28 cellular contexts compared by ENCODE assay signal in the genomic region with DNA sequence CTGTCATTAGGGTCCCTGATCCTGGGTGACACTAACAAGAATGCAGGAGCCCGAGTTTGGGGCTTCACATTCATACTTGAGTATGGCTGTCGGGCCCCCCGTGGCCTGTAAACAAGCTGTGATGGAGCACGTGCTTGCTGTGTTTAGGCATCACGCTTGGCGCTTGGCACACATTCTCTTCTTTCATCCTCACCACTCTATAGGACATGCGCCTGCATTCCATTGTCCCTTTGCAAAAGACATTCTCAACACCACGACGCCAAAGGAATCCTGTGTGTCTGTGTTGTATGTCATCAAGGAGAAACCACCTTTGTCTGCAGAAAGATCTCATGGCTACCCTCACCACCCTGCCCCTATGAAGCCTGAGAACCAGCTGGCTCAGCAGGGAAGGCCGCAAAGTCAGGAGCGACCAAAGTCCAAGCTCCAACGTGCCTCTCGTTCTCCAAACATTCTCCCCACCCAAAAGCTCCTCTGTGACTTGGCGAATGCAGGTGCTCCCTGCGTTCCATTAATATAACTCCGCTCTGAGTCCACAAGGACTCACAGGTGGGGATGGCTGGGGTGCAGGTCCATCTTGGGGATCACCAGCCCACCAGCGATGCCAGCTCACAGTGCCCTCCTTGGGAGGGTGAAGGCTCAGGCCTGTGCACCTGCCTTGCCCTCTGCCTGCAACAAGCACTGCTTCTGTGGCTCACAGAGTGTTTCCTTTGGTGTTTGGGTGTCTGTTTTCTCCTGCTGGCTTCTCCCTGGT. TPM values are rescaled to one million over a fixed set of nuclear protein-coding genes. Genes with fewer than 3 reads are reported as not detected.
DNase-seq lines count a peak whose midpoint lies in the region; TF ChIP-seq lines count a peak whose summit lies in the region.
"Had no signal": no experiment of that assay in that cellular context is flagged by ENCODE, and none has a peak within 500 bp of the region (broad histone marks: within the 10 kb centered on the region; RNA-seq: fewer than 3 reads in every experiment).

No MANE protein-coding gene starts in this region.

- no peak for TF ChIP-seq EP300 in stomach (IDR thresholded peaks at IDR 0.05)

- H3K9me3 ChIP-seq in duodenal mucosa (ENCODE audit: control insufficient read depth in 1 of 2, low read length in 2 of 2) (no peaks in the 10 kb centered on the region), mucosa of rectum (ENCODE audit: control insufficient read depth in 2 of 2, low read length in 2 of 2) (no peaks in the 10 kb centered on the region), stomach (no peaks in the 10 kb centered on the region), right atrium auricular region (no peaks in the 10 kb centered on the region), MG63 (no peaks in the 10 kb centered on the region)
- H3K9me3 ChIP-seq: adrenal gland, gastrocnemius medialis, upper lobe of right lung had no signal

- intact Hi-C loops in stomach (cut with DNase I; ENCODE audit: low total_unique reads) = no loop called here

- H3K36me3 ChIP-seq in duodenal mucosa (ENCODE audit: control insufficient read depth in 1 of 2, insufficient read depth in 2 of 2, low read length in 2 of 2) = no peaks in the 10 kb centered on the region
- H3K36me3 ChIP-seq in mucosa of rectum (ENCODE audit: control insufficient read depth in 2 of 2, insufficient read depth in 2 of 2, low read length in 2 of 2) = no peaks in the 10 kb centered on the region
- no peaks in the 10 kb centered on the region for H3K36me3 ChIP-seq in stomach
- no peaks in the 10 kb centered on the region for H3K36me3 ChIP-seq in right atrium auricular region
- H3K36me3 ChIP-seq in MG63 = no peaks in the 10 kb centered on the region
- H3K36me3 ChIP-seq: adrenal gland, brain microvascular endothelial cell, gastrocnemius medialis, neural progenitor cell, upper lobe of right lung had no signal

- H3K9ac ChIP-seq in duodenal mucosa (ENCODE audit: low read depth in 1 of 2, low read length in 2 of 2) (peak overlapping the region; percentile 16 to 27), mucosa of rectum (ENCODE audit: low read depth in 1 of 2, low read length in 2 of 2) (peak overlapping the region in 1 of 2 donors; percentile 23)
- H3K9ac ChIP-seq: KMS-11, neural progenitor cell had no signal

- H3K4me1 ChIP-seq in duodenal mucosa (ENCODE audit: control insufficient read depth in 1 of 2, insufficient read depth in 2 of 2, low read length in 2 of 2) (peaks cover 37 to 48% of the 10 kb centered on the region in 2 donors), mucosa of rectum (ENCODE audit: control insufficient read depth in 2 of 2, insufficient read depth in 2 of 2, low read length in 2 of 2) (peaks cover 25 to 34% of the 10 kb centered on the region in 2 donors), stomach (peaks cover 22 to 50% (median 45%) of the 10 kb centered on the region in 4 donors), right atrium auricular region (peaks cover 0 to 15% of the 10 kb centered on the region in 2 donors)

- H3K4me3 ChIP-seq in duodenal mucosa (ENCODE audit: low read depth in 1 of 2, low read length in 2 of 2) (peak overlapping the region; percentile 40 to 49), mucosa of rectum (ENCODE audit: low read length in 2 of 2) (peak overlapping the region in 1 of 2 donors; percentile 48), stomach (no peak overlapping the region), right atrium auricular region (no peak overlapping the region), MG63 (no peak overlapping the region)
- H3K4me3 ChIP-seq: adrenal gland, gastrocnemius medialis, neural progenitor cell, upper lobe of right lung had no signal

- WGBS in stomach, 5 donors = 39 to 67% (median 55%) methylated on average over 16 to 17 of the region's 17 CpGs

- no peak for TF ChIP-seq POLR2A in stomach (IDR thresholded peaks at IDR 0.05)

- H3K27me3 ChIP-seq in duodenal mucosa (ENCODE audit: control insufficient read depth in 1 of 2, insufficient read depth in 2 of 2, low read length in 2 of 2) (no peaks in the 10 kb centered on the region), mucosa of rectum (ENCODE audit: control insufficient read depth in 2 of 2, insufficient read depth in 2 of 2, low read length in 2 of 2) (no peaks in the 10 kb centered on the region), stomach (peaks cover 0 to 7% (median 0%) of the 10 kb centered on the region in 3 donors), right atrium auricular region (no peaks in the 10 kb centered on the region), MG63 (no peaks in the 10 kb centered on the region)
- H3K27me3 ChIP-seq: adrenal gland, gastrocnemius medialis, upper lobe of right lung had no signal

- DNase-seq in HuH-7.5 (ENCODE audit: low spot score) (peak; percentile 67), stomach (peak; percentile 77), right atrium auricular region (ENCODE audit: low spot score) (no peak), MG63 (no peak), AG20443 (ENCODE audit: low spot score) (no peak)
- DNase-seq in activated CD8-positive, alpha-beta memory T cell treated with anti-CD3 and anti-CD28 coated beads, Interleukin-2, amount 50 U/mL, for 4 hours = no peak
- DNase-seq: activated CD4-positive, alpha-beta memory T cell treated with anti-CD3 and anti-CD28 coated beads, Interleukin-2, amount 10 ng/mL, durations not matched to agents 7 days and 5 days; activated CD4-positive, alpha-beta T cell treated with anti-CD3 and anti-CD28 coated beads for 1 hour; activated CD8-positive, alpha-beta memory T cell treated with anti-CD3 and anti-CD28 coated beads, Interleukin-2, amount 50 U/mL, for 48 hours; activated naive CD4-positive, alpha-beta T cell treated with anti-CD3 and anti-CD28 coated beads for 36 hours; adrenal gland; brain microvascular endothelial cell; gastrocnemius medialis; GOT3; HFFc6; kidney glomerular epithelial cell; NCI-H1417; NCI-H2029; NCI-H226; NCI-H748 treated with DMSO at 0.1 percent for 48 hours; Right ventricle myocardium superior; stimulated activated naive B cell treated with anti-CD40 and anti-IgM and Interleukin-4, amounts not matched to agents 10 μg/mL and 1 μg/mL and 100 μg/mL, for 72 hours; upper lobe of right lung had no signal

- peak overlapping the region; percentile 48 for H3K27ac ChIP-seq in duodenal mucosa (ENCODE audit: low read depth, low read length)
- peak overlapping the region; percentile 68 to 70 for H3K27ac ChIP-seq in mucosa of rectum (ENCODE audit: low read depth in 2 of 2, low read length in 2 of 2)
- H3K27ac ChIP-seq in stomach = peak overlapping the region; percentile 50 to 76 (median 72)
- H3K27ac ChIP-seq in right atrium auricular region = no peak overlapping the region
- H3K27ac ChIP-seq: adrenal gland, brain microvascular endothelial cell, C4-2B, gastrocnemius medialis, KMS-11, neural progenitor cell, upper lobe of right lung had no signal

- no peak for TF ChIP-seq CTCF in stomach (IDR thresholded peaks at IDR 0.05)
- no peak for TF ChIP-seq CTCF in right atrium auricular region (IDR thresholded peaks at IDR 0.05)

RNA-seq across cellular contexts. Expression of a gene that starts 6.2 kb away (rescaled TPM):
- 100 to 1,000 TPM in 1 of 5 donors, 10 to 100 TPM in 4; 20.9 to 188 (median 40.8) TPM for total RNA-seq in stomach
- polyA plus RNA-seq in stomach = 1 to 10 TPM; 4.4 to 9.8 (median 7.3) TPM
- total RNA-seq in right atrium auricular region = 1 to 10 TPM; 5.2 to 9.4 TPM
- 0.54 and 0.72 TPM in 2 replicates for total RNA-seq in MG63 (2014; rRNA removed; shearing (Covaris generic); ENCODE audit: low replicate concordance)

RNA-seq across cellular contexts. Expression of a gene that starts 25.8 kb away (rescaled TPM):
- total RNA-seq in stomach (10 to 100 TPM in 3 of 5 donors, 1 to 10 TPM in 1, under 1 TPM in 1; 0.58 to 21.1 (median 10.7) TPM), right atrium auricular region (1 to 10 TPM; 5.0 to 5.8 TPM)
- 10 to 100 TPM in 2 of 3 donors, 1 to 10 TPM in 1; 4.4 to 20.6 (median 10.8) TPM for polyA plus RNA-seq in stomach
- 3.3 and 3.8 TPM in 2 replicates for total RNA-seq in MG63 (2014; rRNA removed; shearing (Covaris generic); ENCODE audit: low replicate concordance)

RNA-seq across cellular contexts. Expression of a gene that starts 54.7 kb away (rescaled TPM):
- total RNA-seq in stomach = 100 to 1,000 TPM in 1 of 5 donors, 10 to 100 TPM in 1, 1 to 10 TPM in 2, not detected in 1; 6.7 to 222 (median 45.5) TPM
- 10 to 100 TPM; 10.8 to 20.0 (median 17.0) TPM for polyA plus RNA-seq in stomach
- total RNA-seq in right atrium auricular region = 1 to 10 TPM; 2.5 to 4.8 TPM
- total RNA-seq in MG63 (2014; rRNA removed; shearing (Covaris generic); ENCODE audit: low replicate concordance) = 23.5 and 30.4 TPM in 2 replicates

Comparison
In these comparisons a context has a peak if more than half of its experiments do, and no peak if none do; other contexts are left out.
1. DNase-seq: peak in HuH-7.5 (single experiment) and stomach (single experiment); none in right atrium auricular region (single experiment), MG63 (single experiment), AG20443 (single experiment) and activated CD8-positive, alpha-beta memory T cell treated with anti-CD3 and anti-CD28 coated beads, Interleukin-2, amount 50 U/mL, for 4 hours (single experiment).
2. H3K27ac ChIP-seq: peak in duodenal mucosa (single experiment), mucosa of rectum (2 of 2) and stomach (5 of 5); none in right atrium auricular region (0 of 2).
3. H3K4me3 ChIP-seq: peak in duodenal mucosa (2 of 2); none in stomach (0 of 4), right atrium auricular region (0 of 2) and MG63 (single experiment).